19 cellular contexts compared by ENCODE assay signal in the genomic region with DNA sequence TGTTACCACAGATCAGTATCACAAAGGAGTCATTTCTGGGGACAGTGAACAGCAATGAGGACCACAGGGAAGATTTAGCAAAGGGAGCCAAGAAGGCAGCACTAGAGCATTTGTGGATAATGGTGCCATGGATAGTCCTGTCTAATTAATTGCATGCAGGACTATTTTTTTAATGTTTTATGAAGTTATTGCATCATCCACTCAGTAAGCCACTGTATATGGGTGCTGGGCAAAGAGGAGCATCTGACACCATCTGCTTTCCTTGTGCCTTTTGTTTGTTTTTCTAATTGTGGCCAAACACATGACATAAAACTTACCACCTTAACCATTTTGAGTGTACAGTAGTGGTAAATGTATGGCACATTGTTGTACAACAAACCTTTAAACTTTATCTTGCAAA. TPM values are rescaled to one million over a fixed set of nuclear protein-coding genes. Genes with fewer than 3 reads are reported as not detected.
DNase-seq lines count a peak whose midpoint lies in the region; ATAC-seq, FAIRE-seq and TF ChIP-seq lines count a peak whose summit lies in the region.
"Had no signal": no experiment of that assay in that cellular context is flagged by ENCODE, and none has a peak within 500 bp of the region (broad histone marks: within the 10 kb centered on the region; RNA-seq: fewer than 3 reads in every experiment).

No MANE protein-coding gene starts in this region.

- H3K36me3 ChIP-seq in HepG2 (replicated peaks in 1 of 2; ENCODE audit: control insufficient read depth in 1 of 2, insufficient read depth in 2 of 2, low read length in 2 of 2) (no peaks in the 10 kb centered on the region), right lobe of liver (no peaks in the 10 kb centered on the region), K562 (ENCODE audit: control insufficient read depth, insufficient read depth, low read length) (no peaks in the 10 kb centered on the region)

- H3K27me3 ChIP-seq in HepG2 (ENCODE audit: control insufficient read depth in 1 of 2, insufficient read depth in 2 of 2, low read length in 2 of 2): no peaks in the 10 kb centered on the region; a peak in 1 of 5 replicates
- no peaks in the 10 kb centered on the region for H3K27me3 ChIP-seq in right lobe of liver
- peaks cover 20 to 50% of the 10 kb centered on the region in 2 experiments for H3K27me3 ChIP-seq in K562 (ENCODE audit: control insufficient read depth in 2 of 2, insufficient read depth in 2 of 2, low read length in 2 of 2)
- H3K27me3 ChIP-seq in foreskin keratinocyte: no peaks in the 10 kb centered on the region

- no peaks in the 10 kb centered on the region for H3K79me2 ChIP-seq in HepG2 (ENCODE audit: insufficient read depth, low read length)
- no peaks in the 10 kb centered on the region for H3K79me2 ChIP-seq in K562 (ENCODE audit: control insufficient read depth, insufficient read depth, low read length)

- H2AFZ ChIP-seq in HepG2 (ENCODE audit: low read length): no peak overlapping the region
- H2AFZ ChIP-seq in K562 (ENCODE audit: low read depth, low read length): no peak overlapping the region
- H2AFZ ChIP-seq: PC-9 had no signal

- no peaks in the 10 kb centered on the region for H3K9me1 ChIP-seq in K562 (ENCODE audit: control insufficient read depth, insufficient read depth, low read length)

- ATAC-seq in HepG2 (no peak), right lobe of liver (no peak), K562 (peak; percentile 49; the same call in 2 of the 3 replicates), foreskin keratinocyte (no peak)
- ATAC-seq: GM12878, T-cell had no signal

- H4K20me1 ChIP-seq in HepG2 (ENCODE audit: insufficient read depth, low read length): no peaks in the 10 kb centered on the region
- H4K20me1 ChIP-seq in K562 (replicated peaks; ENCODE audit: control insufficient read depth, insufficient read depth, low read length): no peaks in the 10 kb centered on the region

- TF ChIP-seq RAD21 in HepG2 (CRISPR knock-in tag; IDR thresholded peaks at IDR 0.05) (no peak), K562 (CRISPR knock-in tag; conservative IDR thresholded peaks at IDR 0.05 in 1 of 2, IDR thresholded peaks at IDR 0.05 in 1 of 2) (no peak)

- H3K27ac ChIP-seq in HepG2 (ENCODE audit: extremely low read length, insufficient read depth, low read length): no peak overlapping the region
- H3K27ac ChIP-seq in right lobe of liver: no peak overlapping the region
- H3K27ac ChIP-seq in K562 (ENCODE audit: extremely low read depth, low read depth, low read length): no peak overlapping the region
- H3K27ac ChIP-seq in foreskin keratinocyte: no peak overlapping the region
- H3K27ac ChIP-seq: PC-9, SK-N-MC had no signal

- H3K4me3 ChIP-seq in HepG2 (replicated peaks in 1 of 3; ENCODE audit: insufficient read depth in 1 of 3, low read depth in 2 of 3, low read length in 3 of 3) (no peak overlapping the region), right lobe of liver (no peak overlapping the region), K562 (no peak overlapping the region)
- H3K4me3 ChIP-seq: GM12878, PC-9, SK-N-MC had no signal

- in situ Hi-C loops in HepG2 (cut with HindIII; ENCODE audit: extremely low pct_ligation_motif_present, low pct_unique_long_range_greater_than_20kb) (no loop called here), K562 (cut with MboI) (no loop called here)

- DNase-seq in NCI-H1105 treated with DMSO at 0.1 percent for 48 hours (lab: John Stamatoyannopoulos, UW) (peak; percentile 1), NCI-H1105 (lab: John Stamatoyannopoulos, UW) (no peak), HepG2 (ENCODE audit: low spot score) (no peak), right lobe of liver (no peak), K562 (ENCODE audit: extremely low read depth in 1 of 4, low spot score in 3 of 4) (no peak), urothelium cell line (ENCODE audit: low spot score) (no peak), cerebellum (ENCODE audit: low spot score) (no peak), foreskin keratinocyte (no peak)
- DNase-seq: 8988T, C1 segment of cervical spinal cord, DMS79, NCI-H1092, NCI-H2081 treated with DMSO at 0.1 percent for 48 hours, PC-9, T-cell had no signal

- POLR2A ChIA-PET in HepG2 (lab: Yijun Ruan, JAX) (no interaction called here), K562 (lab: Yijun Ruan, JAX) (no interaction called here)

- CTCF ChIA-PET in HepG2 (lab: Yijun Ruan, JAX; ENCODE audit: low intra/inter-chr PET ratio, low total read pairs): no interaction called here
- CTCF ChIA-PET in K562 (lab: Yijun Ruan, JAX; ENCODE audit: low intra/inter-chr PET ratio): no interaction called here

- intact Hi-C loops in HepG2 (cut with micrococcal nuclease; ENCODE audit: unreplicated experiment) (no loop called here), right lobe of liver (cut with DNase I) (no loop called here), K562 (cut with micrococcal nuclease) (no loop called here)

- BruUV-seq in HepG2 (replicated peaks; lab: Mats Ljungman, UMichigan) (no TSS peak), K562 (replicated peaks; lab: Mats Ljungman, UMichigan) (no TSS peak)

- H3K4me1 ChIP-seq in HepG2 (ENCODE audit: insufficient read depth, low read length) (no peaks in the 10 kb centered on the region), right lobe of liver (peaks cover 0 to 3% (median 0%) of the 10 kb centered on the region in 4 donors), K562 (replicated peaks in 1 of 2; ENCODE audit: control insufficient read depth in 2 of 2, insufficient read depth in 2 of 2, low read length in 2 of 2) (no peaks in the 10 kb centered on the region), foreskin keratinocyte (no peaks in the 10 kb centered on the region)

- TF ChIP-seq EP300 in HepG2 (IDR thresholded peaks at IDR 0.05; ENCODE audit: low read depth in 2 of 2, low read length in 2 of 2) (no peak), HepG2 (CRISPR knock-in tag; IDR thresholded peaks at IDR 0.05; ENCODE audit: borderline replicate concordance) (no peak), K562 (IDR thresholded peaks at IDR 0.05; ENCODE audit: low read length) (no peak)

- FAIRE-seq in HepG2 (lab: Jason Lieb, UNC): no peak
- FAIRE-seq in K562 (lab: Jason Lieb, UNC): no peak
- peak; percentile 35 for FAIRE-seq in urothelium cell line (lab: Jason Lieb, UNC)
- FAIRE-seq: GM12878, GM18507 had no signal

- TF ChIP-seq POLR2A in HepG2 (IDR thresholded peaks at IDR 0.05; ENCODE audit: insufficient read depth in 1 of 2, low read depth in 2 of 2, low read length in 2 of 2) (no peak), right lobe of liver (IDR thresholded peaks at IDR 0.05) (no peak), K562 (conservative IDR thresholded peaks at IDR 0.05) (no peak)

- TF ChIP-seq CTCF in HepG2 (CRISPR knock-in tag; IDR thresholded peaks at IDR 0.05) (no peak), right lobe of liver (IDR thresholded peaks at IDR 0.05) (no peak), K562 (IDR thresholded peaks at IDR 0.05 in 2 of 3, conservative IDR thresholded peaks at IDR 0.05 in 1 of 3; ENCODE audit: insufficient read depth in 2 of 3, low read depth in 1 of 3, low read length in 3 of 3) (no peak), foreskin keratinocyte (conservative IDR thresholded peaks at IDR 0.05) (no peak)

- H3K4me2 ChIP-seq in HepG2 (ENCODE audit: low read depth, low read length) (no peak overlapping the region), K562 (ENCODE audit: insufficient read depth, low read length) (no peak overlapping the region)
- H3K4me2 ChIP-seq: PC-9 had no signal

- H3K9me3 ChIP-seq in HepG2 (ENCODE audit: low read length): no peaks in the 10 kb centered on the region
- H3K9me3 ChIP-seq in right lobe of liver: no peaks in the 10 kb centered on the region
- H3K9me3 ChIP-seq in K562 (replicated peaks; ENCODE audit: control insufficient read depth, insufficient read depth, low read depth, low read length): no peaks in the 10 kb centered on the region

- no peak overlapping the region for H3K9ac ChIP-seq in HepG2 (ENCODE audit: insufficient read depth, low read depth, low read length)
- no peak overlapping the region for H3K9ac ChIP-seq in K562 (ENCODE audit: insufficient read depth in 1 of 2, low read depth in 2 of 2, low read length in 2 of 2)

RNA-seq across cellular contexts. Expression of gene ITGA9, which starts 23.5 kb away (rescaled TPM):
- total RNA-seq in HepG2 (2016; rRNA removed; fragmentation: Illumina TruSeq; extraction: Trizol): 0.02 and 0.08 TPM in 2 replicates
- total RNA-seq in HepG2 (2016; cell fraction: cytosol; rRNA removed; fragmentation: Illumina TruSeq; extraction: Trizol; ENCODE audit: low read depth): 0.10 TPM in 1 of 2 replicates, not detected in the other
- total RNA-seq in HepG2 (2016; cell fraction: insoluble cytoplasmic fraction; rRNA removed; fragmentation: Illumina TruSeq; extraction: Trizol): 0.06 and 0.12 TPM in 2 replicates
- total RNA-seq in HepG2 (2016; cell fraction: membrane; rRNA removed; fragmentation: Illumina TruSeq; extraction: Trizol): not detected in 2 replicates
- 0.19 TPM in 1 of 2 replicates, not detected in the other for total RNA-seq in HepG2 (2016; cell fraction: nucleus; rRNA removed; fragmentation: Illumina TruSeq; extraction: Trizol)
- polyA plus RNA-seq in HepG2 (2011; rRNA removed): 0.01 and 0.09 TPM in 2 replicates
- 0.03 TPM in 1 of 2 replicates, not detected in the other for polyA plus RNA-seq in HepG2 (2011; cell fraction: cytosol; rRNA removed)
- 0.06 and 0.14 TPM in 2 replicates for polyA plus RNA-seq in HepG2 (2011; cell fraction: nucleus; rRNA removed)
- 0.09 and 0.17 TPM in 2 replicates for polyA plus RNA-seq in HepG2 (2012)
- not detected in 2 replicates for polyA plus RNA-seq in HepG2 (2016; cell fraction: cytosol; fragmentation: Illumina TruSeq; extraction: Trizol; ENCODE audit: low read depth)
- not detected in 2 replicates for polyA plus RNA-seq in HepG2 (2016; cell fraction: insoluble cytoplasmic fraction; fragmentation: Illumina TruSeq; extraction: Trizol; ENCODE audit: low read depth)
- polyA plus RNA-seq in HepG2 (2016; cell fraction: membrane; fragmentation: Illumina TruSeq; extraction: Trizol; ENCODE audit: low read depth): not detected in 2 replicates
- polyA plus RNA-seq in HepG2 (2016; cell fraction: nucleus; fragmentation: Illumina TruSeq; extraction: Trizol; ENCODE audit: insufficient read depth, low read depth): 0.56 TPM in 1 of 2 replicates, not detected in the other
- polyA minus RNA-seq in HepG2 (2011; rRNA and poly(A)+ RNA removed; ENCODE audit: low replicate concordance): 0.07 and 0.14 TPM in 2 replicates
- not detected in 2 replicates for polyA minus RNA-seq in HepG2 (2011; cell fraction: cytosol; rRNA and poly(A)+ RNA removed)
- 0.25 and 0.39 TPM in 2 replicates for polyA minus RNA-seq in HepG2 (2011; cell fraction: nucleus; rRNA and poly(A)+ RNA removed)
- total RNA-seq in right lobe of liver: 10 to 100 TPM; 10.3 to 22.2 (median 14.4) TPM
- total RNA-seq in K562 (2011; cell fraction: chromatin; rRNA removed; ENCODE audit: low replicate concordance): 0.12 and 0.35 TPM in 2 replicates
- 0.17 TPM in 1 of 2 replicates, not detected in the other for total RNA-seq in K562 (2011; cell fraction: nucleolus; rRNA removed)
- total RNA-seq in K562 (2011; cell fraction: nucleoplasm; rRNA removed): not detected in 2 replicates
- not detected in 2 replicates for total RNA-seq in K562 (2014; rRNA removed)
- total RNA-seq in K562 (2014; rRNA removed; fragmentation: Illumina TruSeq; extraction: Trizol): not detected in 2 replicates
- not detected in 2 replicates for total RNA-seq in K562 (2015; rRNA removed; fragmentation: Illumina TruSeq; extraction: Trizol)
- 0.16 and 0.31 TPM in 2 replicates for total RNA-seq in K562 (2021)
- 0.03 and 0.08 TPM in 2 replicates for polyA plus RNA-seq in K562 (2011; rRNA removed)
- 0.01 TPM in 2 replicates for polyA plus RNA-seq in K562 (2011; cell fraction: cytosol; rRNA removed)
- polyA plus RNA-seq in K562 (2011; cell fraction: nucleus; rRNA removed): 0.20 TPM in 1 of 2 replicates, not detected in the other
- 0.06 and 0.12 TPM in 2 replicates for polyA plus RNA-seq in K562 (2012)
- 0.03 TPM in 1 of 2 replicates, not detected in the other for polyA plus RNA-seq in K562 (2014; fragmentation: Illumina TruSeq; extraction: Trizol)
- not detected for polyA plus RNA-seq in K562 (2014; fragmentation: Nextera tagmentation; extraction: Ambion mirVana)
- not detected in 2 replicates for polyA plus RNA-seq in K562 (2014; rRNA removed)
- 0.07 and 0.12 TPM in 2 replicates for polyA minus RNA-seq in K562 (2011; rRNA and poly(A)+ RNA removed)
- polyA minus RNA-seq in K562 (2011; cell fraction: cytosol; rRNA and poly(A)+ RNA removed): 0.38 TPM in 1 of 2 replicates, not detected in the other
- polyA minus RNA-seq in K562 (2011; cell fraction: nucleus; rRNA and poly(A)+ RNA removed): 0.13 TPM in 1 of 2 replicates, not detected in the other
- total RNA-seq in cerebellum: 13.2 TPM
- under 0.01 TPM in 1 of 2 replicates, not detected in the other for total RNA-seq in foreskin keratinocyte
- polyA plus RNA-seq in foreskin keratinocyte: not detected in 2 replicates
- total RNA-seq: HT1080, PC-9 had no signal

Comparison
In these comparisons a context has a peak if more than half of its experiments do, and no peak if none do; other contexts are left out.
1. RNA of gene ITGA9, which starts 23.5 kb away (total RNA-seq): 10.3 to 22.2 TPM in right lobe of liver and 13.2 TPM in cerebellum (single experiment); 0.12 to 0.35 TPM in K562, 0.02 to 0.19 TPM in HepG2 and under 0.01 TPM in foreskin keratinocyte; every median in the first group is over 4 times any median in the second.